ENCODE assay signal across 8 cellular contexts in the genomic region with DNA sequence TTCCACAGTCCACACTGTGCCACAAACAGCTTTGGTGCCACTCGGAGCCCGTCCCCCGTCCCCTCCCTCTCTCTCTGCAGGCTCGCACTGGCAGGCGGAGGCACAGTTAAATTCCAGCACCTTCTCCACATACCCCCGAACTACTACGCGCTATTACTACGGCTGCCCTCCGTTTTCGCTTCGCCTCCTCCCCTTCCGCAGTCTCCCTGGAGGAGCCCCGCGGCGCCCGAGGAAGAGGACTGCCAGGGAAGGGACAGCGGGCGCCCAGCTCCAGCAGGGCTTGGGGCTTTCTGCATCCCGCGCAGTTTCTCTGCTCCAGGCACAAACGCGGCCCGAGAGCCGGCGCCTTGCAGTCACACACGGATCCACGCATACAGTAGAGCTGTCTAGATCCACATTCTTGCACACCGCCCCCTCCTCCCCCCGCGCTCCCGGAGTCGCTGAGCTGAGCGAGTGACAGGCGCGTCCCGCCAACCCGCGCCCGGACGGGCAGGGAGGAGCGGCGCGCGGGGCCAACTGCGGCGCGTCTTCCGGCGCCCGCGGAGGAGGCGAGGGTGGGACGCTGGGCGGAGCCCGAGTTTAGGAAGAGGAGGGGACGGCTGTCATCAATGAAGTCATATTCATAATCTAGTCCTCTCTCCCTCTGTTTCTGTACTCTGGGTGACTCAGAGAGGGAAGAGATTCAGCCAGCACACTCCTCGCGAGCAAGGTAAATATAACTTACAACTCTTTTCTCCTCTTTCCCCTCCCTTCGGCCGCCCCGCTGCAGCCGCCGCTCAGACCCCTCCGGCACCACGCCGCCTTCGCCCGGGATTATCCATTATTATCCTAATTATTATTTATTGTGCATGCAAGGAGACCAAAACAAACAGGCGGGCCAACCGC. TPM values are rescaled to one million over a fixed set of nuclear protein-coding genes. Genes with fewer than 3 reads are reported as not detected.
DNase-seq lines count a peak whose midpoint lies in the region; ATAC-seq and TF ChIP-seq lines count a peak whose summit lies in the region.

A gene (plus strand): TSS at position 652 of the 885 bp plus-strand sequence. CDS start 13,676 bp downstream, outside the sequence.

- no peaks in the 10 kb centered on the region for H3K9me3 ChIP-seq in right lobe of liver

- DNase-seq in CD1c-positive myeloid dendritic cell (ENCODE audit: extremely low spot score) (peak; percentile 99), NCI-H82 (lab: John Stamatoyannopoulos, UW) (peak; percentile 93), dermis microvascular lymphatic vessel endothelial cell (ENCODE audit: low read depth in 2 of 2) (peak; percentile 90 to 98), right lobe of liver (peak; percentile 99)
- DNase-seq in activated CD4-positive, alpha-beta memory T cell treated with anti-CD3 and anti-CD28 coated beads for 36 hours = peak; percentile 98
- DNase-seq in stimulated activated CD4-positive, alpha-beta T cell treated with anti-CD3 and anti-CD28 coated beads, Interleukin-4, amount 100 ng/mL, for 24 hours = peak; percentile 97

- H3K36me3 Mint-ChIP-seq in activated CD4-positive, alpha-beta memory T cell treated with anti-CD3 and anti-CD28 coated beads for 36 hours = peaks cover 7% of the 10 kb centered on the region

- no peaks in the 10 kb centered on the region for H3K9me3 Mint-ChIP-seq in activated CD4-positive, alpha-beta memory T cell treated with anti-CD3 and anti-CD28 coated beads for 36 hours

- peak; percentile 92 for TF ChIP-seq POLR2A in right lobe of liver (IDR thresholded peaks at IDR 0.05)

- CTCF ChIA-PET in activated CD4-positive, alpha-beta memory T cell treated with anti-CD3 and anti-CD28 coated beads for 36 hours (lab: Charles Lee) = interaction anchor here (0.6 to 1.5 kb wide), 4 partner anchors 39 to 287 kb away, joined by 3 to 7 read pairs (median 4); no protein-coding TSS in a partner anchor

- peak within 1 kb of the TSS; percentile 100 for H3K27ac Mint-ChIP-seq in activated CD4-positive, alpha-beta memory T cell treated with anti-CD3 and anti-CD28 coated beads for 36 hours

- TF ChIP-seq CTCF in right lobe of liver (IDR thresholded peaks at IDR 0.05) = no peak

- WGBS in right lobe of liver (ENCODE audit: insufficient coverage, low coverage, low lambda C conversion rate, missing lambda C conversion rate) = under 1% methylated on average over 35 of the region's 71 CpGs

- H3K27me3 ChIP-seq in right lobe of liver = no peaks in the 10 kb centered on the region

- ATAC-seq in GM19397 (IDR thresholded peaks at IDR 0.05; ENCODE audit: unreplicated experiment) (peak; percentile 82), HG03565 (IDR thresholded peaks at IDR 0.05; ENCODE audit: unreplicated experiment) (peak; percentile 70), right lobe of liver (peak; percentile 80 to 91 (median 82))

- POLR2A ChIA-PET in activated CD4-positive, alpha-beta memory T cell treated with anti-CD3 and anti-CD28 coated beads for 36 hours (lab: Charles Lee) = interaction anchor here (0.7 to 4.7 kb wide), 7 partner anchors 11 to 258 kb away, joined by 3 to 52 read pairs (median 3); no protein-coding TSS in a partner anchor

- H3K4me1 ChIP-seq in right lobe of liver = peaks cover 0 to 12% (median 5%) of the 10 kb centered on the region in 4 donors

- H3K4me1 Mint-ChIP-seq in activated CD4-positive, alpha-beta memory T cell treated with anti-CD3 and anti-CD28 coated beads for 36 hours (ENCODE audit: low read depth) = peaks cover 47% of the 10 kb centered on the region

- peak within 1 kb of the TSS; percentile 96 to 99 (median 96) for H3K27ac ChIP-seq in right lobe of liver

- H3K4me3 Mint-ChIP-seq in activated CD4-positive, alpha-beta memory T cell treated with anti-CD3 and anti-CD28 coated beads for 36 hours = peak within 1 kb of the TSS; percentile 99

- intact Hi-C loops in activated CD4-positive, alpha-beta memory T cell treated with anti-CD3 and anti-CD28 coated beads for 36 hours (cut with micrococcal nuclease) = loop anchor here (1.0 to 10.0 kb wide), 9 partner anchors 8 to 1740 kb away; a partner anchor contains a TSS
- intact Hi-C loops in right lobe of liver (cut with DNase I) = no loop called here

- no peaks in the 10 kb centered on the region for H3K36me3 ChIP-seq in right lobe of liver

- peaks cover 4% of the 10 kb centered on the region for H3K27me3 Mint-ChIP-seq in activated CD4-positive, alpha-beta memory T cell treated with anti-CD3 and anti-CD28 coated beads for 36 hours

- peak within 1 kb of the TSS; percentile 81 to 85 (median 83) for H3K4me3 ChIP-seq in right lobe of liver

RNA-seq across cellular contexts. Expression of the gene that starts here (rescaled TPM):
- total RNA-seq in activated CD4-positive, alpha-beta memory T cell treated with anti-CD3 and anti-CD28 coated beads for 36 hours = 100 to 1,000 TPM in 1 of 2 experiments, 10 to 100 TPM in 1; 95.1 to 100 TPM
- 51.3 and 64.7 TPM in 2 replicates for total RNA-seq in dermis microvascular lymphatic vessel endothelial cell
- total RNA-seq in right lobe of liver = 10 to 100 TPM; 46.2 to 97.8 (median 62.4) TPM

Comparison
In these comparisons a context has a peak if more than half of its experiments do, and no peak if none do; other contexts are left out.
1. Peak in every context shown above with its lines: DNase-seq, ATAC-seq, H3K4me3 ChIP-seq and H3K27ac ChIP-seq.